Comparison of ENCODE assay signal across 8 cellular contexts in genomic region chr12:120529641-120530314, GRCh38. TPM values are rescaled to one million over a fixed set of nuclear protein-coding genes. Genes with fewer than 3 reads are reported as not detected.
DNase-seq lines count a peak whose midpoint lies in the region; ATAC-seq and TF ChIP-seq lines count a peak whose summit lies in the region.

No MANE protein-coding gene starts in this region.

- peaks cover 21% of the 10 kb centered on the region for H3K4me1 Mint-ChIP-seq in T-helper 2 cell treated with Interferon-gamma antibody and Interleukin-4, amounts not matched to agents 5 μg/mL and 100 μg/mL, for 36 hours (ENCODE audit: low read depth)
- H3K4me1 Mint-ChIP-seq in activated CD4-positive, alpha-beta memory T cell treated with anti-CD3 and anti-CD28 coated beads, Interleukin-2, amount 10 ng/mL, durations not matched to agents 7 days and 5 days = peaks cover 31% of the 10 kb centered on the region
- peaks cover 9% of the 10 kb centered on the region for H3K4me1 Mint-ChIP-seq in progenitor cell of endocrine pancreas (ENCODE audit: low read depth)

- peak overlapping the region; percentile 99 for H3K27ac Mint-ChIP-seq in T-helper 2 cell treated with Interferon-gamma antibody and Interleukin-4, amounts not matched to agents 5 μg/mL and 100 μg/mL, for 36 hours
- H3K27ac Mint-ChIP-seq in activated CD4-positive, alpha-beta memory T cell treated with anti-CD3 and anti-CD28 coated beads, Interleukin-2, amount 10 ng/mL, durations not matched to agents 7 days and 5 days = peak overlapping the region; percentile 97
- H3K27ac Mint-ChIP-seq in progenitor cell of endocrine pancreas = peak overlapping the region; percentile 100

- POLR2A ChIA-PET in activated CD4-positive, alpha-beta memory T cell treated with anti-CD3 and anti-CD28 coated beads, Interleukin-2, amount 10 ng/mL, durations not matched to agents 7 days and 5 days (lab: Charles Lee) = interaction anchor here (0.6 to 3.6 kb wide), 10 partner anchors 9 to 332 kb away, joined by 3 to 33 read pairs (median 9); partner anchors contain the start of genes DYNLL1, RNU4-1 and RNU4-2

- no peak for TF ChIP-seq CTCF in progenitor cell of endocrine pancreas (IDR thresholded peaks at IDR 0.05; ENCODE audit: unreplicated experiment)

- H3K27me3 Mint-ChIP-seq in T-helper 2 cell treated with Interferon-gamma antibody and Interleukin-4, amounts not matched to agents 5 μg/mL and 100 μg/mL, for 36 hours (ENCODE audit: low read depth) = no peaks in the 10 kb centered on the region
- H3K27me3 Mint-ChIP-seq in activated CD4-positive, alpha-beta memory T cell treated with anti-CD3 and anti-CD28 coated beads, Interleukin-2, amount 10 ng/mL, durations not matched to agents 7 days and 5 days = no peaks in the 10 kb centered on the region
- no peaks in the 10 kb centered on the region for H3K27me3 Mint-ChIP-seq in progenitor cell of endocrine pancreas

- DNase-seq in T-helper 2 cell treated with Interferon-gamma antibody and Interleukin-4, amounts not matched to agents 5 μg/mL and 100 μg/mL, for 36 hours (ENCODE audit: low spot score) = no peak
- DNase-seq in T-helper 2 cell = no peak
- DNase-seq in NCI-H146 treated with DMSO at 0.1 percent for 48 hours (lab: John Stamatoyannopoulos, UW; ENCODE audit: unreplicated experiment) = peak; percentile 76
- DNase-seq in activated CD4-positive, alpha-beta memory T cell treated with anti-CD3 and anti-CD28 coated beads, Interleukin-2, amount 10 ng/mL, durations not matched to agents 7 days and 5 days = no peak
- peak; percentile 20 for DNase-seq in germinal center (ENCODE audit: low spot score)
- no peak for DNase-seq in progenitor cell of endocrine pancreas (ENCODE audit: low spot score, unreplicated experiment)

- peaks cover 8% of the 10 kb centered on the region for H3K36me3 Mint-ChIP-seq in T-helper 2 cell treated with Interferon-gamma antibody and Interleukin-4, amounts not matched to agents 5 μg/mL and 100 μg/mL, for 36 hours (ENCODE audit: low read depth)
- peaks cover 7% of the 10 kb centered on the region for H3K36me3 Mint-ChIP-seq in activated CD4-positive, alpha-beta memory T cell treated with anti-CD3 and anti-CD28 coated beads, Interleukin-2, amount 10 ng/mL, durations not matched to agents 7 days and 5 days (ENCODE audit: low read depth)
- H3K36me3 Mint-ChIP-seq in progenitor cell of endocrine pancreas (ENCODE audit: insufficient read depth) = no peaks in the 10 kb centered on the region

- H3K9me3 Mint-ChIP-seq in T-helper 2 cell treated with Interferon-gamma antibody and Interleukin-4, amounts not matched to agents 5 μg/mL and 100 μg/mL, for 36 hours = no peaks in the 10 kb centered on the region
- no peaks in the 10 kb centered on the region for H3K9me3 Mint-ChIP-seq in activated CD4-positive, alpha-beta memory T cell treated with anti-CD3 and anti-CD28 coated beads, Interleukin-2, amount 10 ng/mL, durations not matched to agents 7 days and 5 days
- H3K9me3 Mint-ChIP-seq in progenitor cell of endocrine pancreas (ENCODE audit: low read depth) = no peaks in the 10 kb centered on the region

- CTCF ChIA-PET in activated CD4-positive, alpha-beta memory T cell treated with anti-CD3 and anti-CD28 coated beads, Interleukin-2, amount 10 ng/mL, durations not matched to agents 7 days and 5 days (lab: Charles Lee) = interaction anchor here (1.0 to 1.7 kb wide), 2 partner anchors 53 to 60 kb away, joined by 3 to 4 read pairs; partner anchors contain the start of gene SRSF9

- no peak for ATAC-seq in GM21367 (IDR thresholded peaks at IDR 0.05; ENCODE audit: unreplicated experiment)
- ATAC-seq in HG03342 (IDR thresholded peaks at IDR 0.05; ENCODE audit: unreplicated experiment) = no peak

- H3K4me3 Mint-ChIP-seq in T-helper 2 cell treated with Interferon-gamma antibody and Interleukin-4, amounts not matched to agents 5 μg/mL and 100 μg/mL, for 36 hours = peak overlapping the region; percentile 100
- peak overlapping the region; percentile 100 for H3K4me3 Mint-ChIP-seq in activated CD4-positive, alpha-beta memory T cell treated with anti-CD3 and anti-CD28 coated beads, Interleukin-2, amount 10 ng/mL, durations not matched to agents 7 days and 5 days
- H3K4me3 Mint-ChIP-seq in progenitor cell of endocrine pancreas (ENCODE audit: low read depth) = peak overlapping the region; percentile 100

RNA-seq across cellular contexts. Expression of gene COQ5, which starts 0.8 kb away (rescaled TPM):
- 10 to 100 TPM; 30.3 to 30.8 TPM for total RNA-seq in activated CD4-positive, alpha-beta memory T cell treated with anti-CD3 and anti-CD28 coated beads, Interleukin-2, amount 10 ng/mL, durations not matched to agents 7 days and 5 days
- total RNA-seq in progenitor cell of endocrine pancreas = 33.3 and 36.2 TPM in 2 replicates

RNA-seq across cellular contexts. Expression of gene RNF10, which starts 4.4 kb away (rescaled TPM):
- 100 to 1,000 TPM; 225 to 229 TPM for total RNA-seq in activated CD4-positive, alpha-beta memory T cell treated with anti-CD3 and anti-CD28 coated beads, Interleukin-2, amount 10 ng/mL, durations not matched to agents 7 days and 5 days
- 167 and 171 TPM in 2 replicates for total RNA-seq in progenitor cell of endocrine pancreas

RNA-seq across cellular contexts. Expression of gene DYNLL1, which starts 33.9 kb away (rescaled TPM):
- 100 to 1,000 TPM; 209 to 216 TPM for total RNA-seq in activated CD4-positive, alpha-beta memory T cell treated with anti-CD3 and anti-CD28 coated beads, Interleukin-2, amount 10 ng/mL, durations not matched to agents 7 days and 5 days
- 356 and 386 TPM in 2 replicates for total RNA-seq in progenitor cell of endocrine pancreas

RNA-seq across cellular contexts. Expression of gene POP5, which starts 51.4 kb away (rescaled TPM):
- 10 to 100 TPM; 37.6 to 38.8 TPM for total RNA-seq in activated CD4-positive, alpha-beta memory T cell treated with anti-CD3 and anti-CD28 coated beads, Interleukin-2, amount 10 ng/mL, durations not matched to agents 7 days and 5 days
- total RNA-seq in progenitor cell of endocrine pancreas = 51.6 and 59.7 TPM in 2 replicates

Comparison
In these comparisons a context has a peak if more than half of its experiments do, and no peak if none do; other contexts are left out.
1. DNase-seq: peak in NCI-H146 treated with DMSO at 0.1 percent for 48 hours (single experiment) and germinal center (single experiment); none in T-helper 2 cell treated with Interferon-gamma antibody and Interleukin-4, amounts not matched to agents 5 μg/mL and 100 μg/mL, for 36 hours (single experiment), T-helper 2 cell (0 of 5), activated CD4-positive, alpha-beta memory T cell treated with anti-CD3 and anti-CD28 coated beads, Interleukin-2, amount 10 ng/mL, durations not matched to agents 7 days and 5 days (single experiment) and progenitor cell of endocrine pancreas (single experiment).
2. Peak in every context shown above with its lines, with median percentiles within 50 percentile points of each other: H3K27ac Mint-ChIP-seq and H3K4me3 Mint-ChIP-seq.